ENCODE assay signal across 7 cellular contexts in the genomic region with DNA sequence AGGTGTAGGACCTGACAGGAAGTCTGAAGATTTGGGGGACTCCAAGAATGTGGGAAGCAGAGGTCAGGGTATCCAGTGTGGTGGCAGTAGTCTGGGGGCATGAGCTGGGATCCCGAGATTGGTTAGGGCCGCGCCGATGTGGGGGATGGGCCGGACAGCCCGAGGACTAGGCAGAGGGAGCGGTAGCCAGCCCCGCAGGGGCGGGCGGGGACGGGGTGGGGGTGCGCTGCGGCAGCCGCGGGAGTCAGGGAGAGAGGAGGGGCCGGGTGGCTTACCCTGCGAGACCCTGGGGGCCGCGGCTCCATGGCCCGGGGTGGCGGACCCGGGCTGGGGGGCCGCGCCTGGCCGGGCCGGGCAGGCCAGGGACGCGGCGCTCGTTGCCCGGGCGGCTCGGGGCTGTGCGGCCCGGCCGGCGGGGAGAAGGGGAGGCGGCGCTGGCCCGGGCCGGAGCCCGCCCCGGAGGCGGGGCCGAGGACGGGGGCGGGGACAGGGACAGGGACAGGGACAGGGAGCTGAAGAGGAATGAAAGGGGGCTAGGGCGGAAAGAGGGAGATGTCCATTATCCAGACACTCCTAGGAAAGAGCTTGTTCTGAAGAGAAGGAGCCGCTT. TPM values are rescaled to one million over a fixed set of nuclear protein-coding genes. Genes with fewer than 3 reads are reported as not detected.
DNase-seq lines count a peak whose midpoint lies in the region; ATAC-seq and TF ChIP-seq lines count a peak whose summit lies in the region.

No MANE protein-coding gene starts in this region.

- in situ Hi-C loops in astrocyte of the spinal cord (cut with HindIII; ENCODE audit: low sequenced_read_pairs), result no loop called here

- ATAC-seq in GM21576 (IDR thresholded peaks at IDR 0.05; ENCODE audit: unreplicated experiment), result no peak

- H3K9me3 ChIP-seq in ES-I3 (ENCODE audit: control insufficient read depth, insufficient read depth, low read length) (no peaks in the 10 kb centered on the region), iPS-20b (ENCODE audit: insufficient read depth, low read depth, low read length) (no peaks in the 10 kb centered on the region), smooth muscle cell (replicated peaks; ENCODE audit: low read depth) (no peaks in the 10 kb centered on the region)

- H3K9ac ChIP-seq in ES-I3 (ENCODE audit: low read depth, low read length), result peak overlapping the region; percentile 43; the same call in 1 of the 2 replicates
- H3K9ac ChIP-seq in iPS-20b (ENCODE audit: low read depth, low read length), result peak overlapping the region; percentile 45; the same call in 1 of the 2 replicates
- H3K9ac ChIP-seq in smooth muscle cell (ENCODE audit: low read depth), result no peak overlapping the region

- H3K4me1 ChIP-seq in ES-I3 (ENCODE audit: insufficient read depth, low read length) (no peaks in the 10 kb centered on the region; the same call in 1 of the 2 replicates), iPS-20b (ENCODE audit: insufficient read depth, low read length) (peaks cover 7% of the 10 kb centered on the region), smooth muscle cell (ENCODE audit: low read depth) (peaks cover 9% of the 10 kb centered on the region)

- H3K27me3 ChIP-seq in iPS-20b (ENCODE audit: insufficient read depth, low read length) (peaks cover 9% of the 10 kb centered on the region), smooth muscle cell (ENCODE audit: low read depth) (no peaks in the 10 kb centered on the region)

- H3K36me3 ChIP-seq in ES-I3 (ENCODE audit: insufficient read depth, low read length), result no peaks in the 10 kb centered on the region
- H3K36me3 ChIP-seq in iPS-20b (ENCODE audit: insufficient read depth, low read depth, low read length), result peaks cover 33% of the 10 kb centered on the region
- no peaks in the 10 kb centered on the region for H3K36me3 ChIP-seq in smooth muscle cell (ENCODE audit: low read depth)

- H4K20me1 ChIP-seq in smooth muscle cell (ENCODE audit: low read depth), result peaks cover 49% of the 10 kb centered on the region

- peak overlapping the region; percentile 48 for H3K4me3 ChIP-seq in astrocyte of the spinal cord (ENCODE audit: low read depth, low read length)
- peak overlapping the region; percentile 76 for H3K4me3 ChIP-seq in iPS-20b (ENCODE audit: low read length)
- H3K4me3 ChIP-seq in smooth muscle cell, result peak overlapping the region; percentile 55

- WGBS in smooth muscle cell (ENCODE audit: low lambda C conversion rate), result 5% methylated on average over 10 of the region's 49 CpGs

- peaks cover under 1% of the 10 kb centered on the region for H3F3A ChIP-seq in smooth muscle cell (ENCODE audit: low read depth)

- DNase-seq in NCI-H146 (lab: John Stamatoyannopoulos, UW) (peak; percentile 73), astrocyte of the spinal cord (ENCODE audit: low read depth, low spot score) (no peak), smooth muscle cell (lab: John Stamatoyannopoulos, UW; ENCODE audit: unreplicated experiment) (no peak), amniotic stem cell (lab: John Stamatoyannopoulos, UW) (no peak)

- H3K27ac ChIP-seq in iPS-20b (ENCODE audit: low read length) (no peak overlapping the region), smooth muscle cell (ENCODE audit: low read depth) (no peak overlapping the region)

- H2AFZ ChIP-seq in smooth muscle cell (ENCODE audit: low read depth), result no peak overlapping the region

- peak overlapping the region; percentile 92 for H3K4me2 ChIP-seq in smooth muscle cell

- TF ChIP-seq CTCF in astrocyte of the spinal cord (IDR thresholded peaks at IDR 0.05; ENCODE audit: low read depth, low read length), result no peak
- no peak for TF ChIP-seq CTCF in smooth muscle cell (IDR thresholded peaks at IDR 0.05; ENCODE audit: borderline replicate concordance, insufficient read depth, poor library complexity, severe bottlenecking)

- no peaks in the 10 kb centered on the region for H3K79me2 ChIP-seq in smooth muscle cell (ENCODE audit: low read depth)

RNA-seq across cellular contexts. Expression of a gene that starts 5.6 kb away (rescaled TPM):
- total RNA-seq in smooth muscle cell, result 9.3 and 20.2 TPM in 2 replicates
- polyA plus RNA-seq in smooth muscle cell, result 6.5 and 17.2 TPM in 2 replicates

RNA-seq across cellular contexts. Expression of a gene that starts 14.6 kb away (rescaled TPM):
- 0.09 and 0.13 TPM in 2 replicates for total RNA-seq in smooth muscle cell
- polyA plus RNA-seq in smooth muscle cell, result 0.46 TPM in 1 of 2 replicates, not detected in the other

RNA-seq across cellular contexts. Expression of a gene that starts 40.2 kb away (rescaled TPM):
- total RNA-seq in smooth muscle cell, result 151 and 163 TPM in 2 replicates
- 192 and 202 TPM in 2 replicates for polyA plus RNA-seq in smooth muscle cell

RNA-seq across cellular contexts. Expression of a gene that starts 54.0 kb away (rescaled TPM):
- 147 and 163 TPM in 2 replicates for total RNA-seq in smooth muscle cell
- 214 and 219 TPM in 2 replicates for polyA plus RNA-seq in smooth muscle cell
